8 cellular contexts compared by ENCODE assay signal in the genomic region with DNA sequence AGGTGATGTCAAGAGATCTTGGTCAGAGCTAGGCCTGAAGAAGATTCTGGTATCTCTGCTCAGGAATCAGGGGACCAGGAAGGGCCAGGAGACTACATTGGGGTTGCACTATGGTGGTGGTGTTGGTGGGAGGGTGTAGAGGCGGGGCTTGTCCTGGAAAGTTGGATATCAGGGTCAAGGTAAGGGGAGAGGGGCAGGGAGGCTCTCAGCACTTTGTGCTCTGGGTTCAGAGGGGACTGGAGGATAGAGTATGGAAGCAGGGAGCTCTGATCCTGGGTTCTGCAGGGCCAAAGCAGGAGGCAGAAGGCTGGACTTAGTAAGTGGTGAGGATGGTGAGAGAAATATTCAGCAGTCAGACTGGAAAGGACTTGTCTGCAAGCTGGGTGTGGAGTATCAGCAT. TPM values are rescaled to one million over a fixed set of nuclear protein-coding genes. Genes with fewer than 3 reads are reported as not detected.
A peak's percentile ranks its signal among the peaks of the same experiment; 100 is the strongest.
DNase-seq lines count a peak whose midpoint lies in the region; ATAC-seq and TF ChIP-seq lines count a peak whose summit lies in the region.

No MANE protein-coding gene starts in this region.

- H3K27ac ChIP-seq in GM23248 (peak overlapping the region; percentile 67), VCaP (peak overlapping the region; percentile 82), gastroesophageal sphincter (peak overlapping the region; percentile 72 to 97 (median 93)), skin epidermis (peak overlapping the region in 20 of 21 experiments; percentile 47 to 85 (median 77))

- TF ChIP-seq CTCF in VCaP (conservative IDR thresholded peaks at IDR 0.05) (no peak), gastroesophageal sphincter (IDR thresholded peaks at IDR 0.05) (no peak)

- H3K9ac ChIP-seq in GM23248 = peak overlapping the region; percentile 73

- 0 out of 2 replicates have a peak, but pooled peaks cover 9% of the 10 kb centered on the region for H3K4me1 ChIP-seq in GM23248 (ENCODE audit: insufficient read depth)
- peaks cover 2 to 96% (median 43%) of the 10 kb centered on the region in 3 donors for H3K4me1 ChIP-seq in gastroesophageal sphincter

- no peak for ATAC-seq in gastroesophageal sphincter

- H3K36me3 ChIP-seq in GM23248 (ENCODE audit: low read depth) (no peaks in the 10 kb centered on the region), gastroesophageal sphincter (peaks cover 0 to 20% of the 10 kb centered on the region in 2 donors)

- no peaks in the 10 kb centered on the region for H3K9me2 ChIP-seq in GM23248 (ENCODE audit: insufficient read depth)

- WGBS in GM23248 (ENCODE audit: low coverage in 1 of 2, low lambda C conversion rate in 2 of 2, missing lambda C conversion rate in 2 of 2), 2 experiments = 100% methylated on average over 1 of the region's 1 CpG
- 75 to 82% methylated on average over 1 of the region's 1 CpG for WGBS in gastroesophageal sphincter (ENCODE audit: low coverage in 1 of 2), 2 donors

- H3K9me3 ChIP-seq in GM23248 (ENCODE audit: low read depth) = no peaks in the 10 kb centered on the region
- no peaks in the 10 kb centered on the region for H3K9me3 ChIP-seq in gastroesophageal sphincter

- peak overlapping the region; percentile 76 for H3K4me3 ChIP-seq in GM23248
- H3K4me3 ChIP-seq in gastroesophageal sphincter = peak overlapping the region; percentile 13 to 57
- peak overlapping the region in 3 of 7 experiments; percentile 28 to 40 (median 35) for H3K4me3 ChIP-seq in skin epidermis

- TF ChIP-seq EP300 in gastroesophageal sphincter (IDR thresholded peaks at IDR 0.05) = no peak

- peaks cover 26% of the 10 kb centered on the region for H3F3A ChIP-seq in GM23248 (ENCODE audit: insufficient read depth)

- in situ Hi-C loops in GM23248 (cut with MboI) = loop anchor here (25.0 kb wide), 1 partner anchor 211 kb away; the partner anchor contains the start of gene CES3

- DNase-seq in GM23248 = no peak
- DNase-seq in RKO (ENCODE audit: low spot score) = no peak
- DNase-seq in NCI-H1092 treated with DMSO at 0.1 percent for 48 hours (lab: John Stamatoyannopoulos, UW) = no peak
- DNase-seq in effector CD8-positive, alpha-beta T cell (lab: John Stamatoyannopoulos, UW) = no peak
- DNase-seq in activated effector memory CD4-positive, alpha-beta T cell treated with Interleukin-2 at 50 U/mL for 16 hours = no peak

- peak overlapping the region; percentile 69 for H2AFZ ChIP-seq in GM23248

- H4K20me1 ChIP-seq in GM23248 (ENCODE audit: insufficient read depth) = no peaks in the 10 kb centered on the region

- H3K27me3 ChIP-seq in GM23248 (replicated peaks; ENCODE audit: insufficient read depth) (no peaks in the 10 kb centered on the region), gastroesophageal sphincter (no peaks in the 10 kb centered on the region)

- H3K4me2 ChIP-seq in GM23248 (ENCODE audit: unreplicated experiment) = peak overlapping the region; percentile 92

- no peaks in the 10 kb centered on the region for H3K79me2 ChIP-seq in GM23248 (ENCODE audit: insufficient read depth)

- TF ChIP-seq POLR2A in gastroesophageal sphincter (IDR thresholded peaks at IDR 0.05) = no peak

RNA-seq across cellular contexts. Expression of gene NOL3, which starts 3.0 kb away (rescaled TPM):
- 31.0 and 51.1 TPM in 2 replicates for total RNA-seq in GM23248 (2014; rRNA removed; shearing (Covaris generic))
- polyA plus RNA-seq in GM23248 (2016; fragmentation: Nextera tagmentation; extraction: Ambion mirVana) = 20.3 TPM in 2 replicates
- total RNA-seq in gastroesophageal sphincter = 10 to 100 TPM; 23.0 to 78.9 (median 49.9) TPM

RNA-seq across cellular contexts. Expression of gene HSF4, which starts 8.8 kb away (rescaled TPM):
- 6.4 and 10.8 TPM in 2 replicates for total RNA-seq in GM23248 (2014; rRNA removed; shearing (Covaris generic))
- polyA plus RNA-seq in GM23248 (2016; fragmentation: Nextera tagmentation; extraction: Ambion mirVana) = 1.8 and 3.0 TPM in 2 replicates
- 100 to 1,000 TPM in 1 of 4 donors, 10 to 100 TPM in 2, 1 to 10 TPM in 1; 7.7 to 110 (median 59.4) TPM for total RNA-seq in gastroesophageal sphincter

RNA-seq across cellular contexts. Expression of gene MATCAP1, which starts 10.4 kb away (rescaled TPM):
- 6.4 and 19.0 TPM in 2 replicates for total RNA-seq in GM23248 (2014; rRNA removed; shearing (Covaris generic))
- 3.4 and 3.8 TPM in 2 replicates for polyA plus RNA-seq in GM23248 (2016; fragmentation: Nextera tagmentation; extraction: Ambion mirVana)
- 10 to 100 TPM in 2 of 4 donors, 1 to 10 TPM in 2; 6.7 to 37.4 (median 19.2) TPM for total RNA-seq in gastroesophageal sphincter

RNA-seq across cellular contexts. Expression of gene FBXL8, which starts 13.6 kb away (rescaled TPM):
- 22.5 and 24.0 TPM in 2 replicates for total RNA-seq in GM23248 (2014; rRNA removed; shearing (Covaris generic))
- polyA plus RNA-seq in GM23248 (2016; fragmentation: Nextera tagmentation; extraction: Ambion mirVana) = 9.8 and 10.3 TPM in 2 replicates
- total RNA-seq in gastroesophageal sphincter = 10 to 100 TPM in 3 of 4 donors, 1 to 10 TPM in 1; 6.9 to 18.8 (median 14.2) TPM

RNA-seq across cellular contexts. Expression of gene TRADD, which starts 13.6 kb away (rescaled TPM):
- total RNA-seq in GM23248 (2014; rRNA removed; shearing (Covaris generic)) = 44.6 and 46.2 TPM in 2 replicates
- polyA plus RNA-seq in GM23248 (2016; fragmentation: Nextera tagmentation; extraction: Ambion mirVana) = 25.9 and 28.1 TPM in 2 replicates
- 10 to 100 TPM; 26.1 to 39.7 (median 28.9) TPM for total RNA-seq in gastroesophageal sphincter
